1 cellular context compared by ENCODE assay signal in genomic region chr7:49579408-49579807, GRCh38.
TF ChIP-seq lines count a peak whose summit lies in the region.

No MANE protein-coding gene starts in this region.

TF ChIP-seq in SK-N-SH, 30 proteins besides CTCF, POLR2A, EP300 and RAD21 (continued from another document):
- TF ChIP-seq PBX3 (IDR thresholded peaks at IDR 0.05), result no peak
- TF ChIP-seq TAF1 (IDR thresholded peaks at IDR 0.05; ENCODE audit: borderline replicate concordance, low read depth, low read length), result no peak
- no peak for TF ChIP-seq USF1 (IDR thresholded peaks at IDR 0.05; ENCODE audit: borderline replicate concordance, low read depth)
- TF ChIP-seq RXRA (IDR thresholded peaks at IDR 0.05; ENCODE audit: borderline replicate concordance, low read depth), result no peak
- TF ChIP-seq NRF1 (IDR thresholded peaks at IDR 0.05; ENCODE audit: low read depth, low read length), result no peak
- no peak for TF ChIP-seq ZBTB33 (IDR thresholded peaks at IDR 0.05; ENCODE audit: borderline replicate concordance, low read depth)
- TF ChIP-seq MEF2A (IDR thresholded peaks at IDR 0.05; ENCODE audit: borderline replicate concordance, low read depth), result no peak
- no peak for TF ChIP-seq TCF12 (IDR thresholded peaks at IDR 0.05)
- TF ChIP-seq GATA2 (CRISPR knock-in tag; IDR thresholded peaks at IDR 0.05), result no peak
- no peak for TF ChIP-seq ELF1 (IDR thresholded peaks at IDR 0.05)
- TF ChIP-seq IRF3 (IDR thresholded peaks at IDR 0.05; ENCODE audit: low read depth, low read length), result no peak
TF ChIP-seq in SK-N-SH: peak in this region for 0.
